In genomic region chr15:52872036-52872818, GRCh38 we compare ENCODE assay signal across 8 cellular contexts.
"Had no signal": no experiment of that assay in that cellular context is flagged by ENCODE, and none has a peak within 500 bp of the region (broad histone marks: within the 10 kb centered on the region; RNA-seq: fewer than 3 reads in every experiment).

No MANE protein-coding gene starts in this region.

- H3K4me3 ChIP-seq: GM12878 had no signal

- DNase-seq: GDM1, GF-D8 had no signal

- FAIRE-seq: G401.6, GM12878, GM12891, GM12892, GM18507, GM19239 had no signal

- ATAC-seq: GM12878 had no signal
